ENCODE assay signal across 26 cellular contexts in the genomic region with DNA sequence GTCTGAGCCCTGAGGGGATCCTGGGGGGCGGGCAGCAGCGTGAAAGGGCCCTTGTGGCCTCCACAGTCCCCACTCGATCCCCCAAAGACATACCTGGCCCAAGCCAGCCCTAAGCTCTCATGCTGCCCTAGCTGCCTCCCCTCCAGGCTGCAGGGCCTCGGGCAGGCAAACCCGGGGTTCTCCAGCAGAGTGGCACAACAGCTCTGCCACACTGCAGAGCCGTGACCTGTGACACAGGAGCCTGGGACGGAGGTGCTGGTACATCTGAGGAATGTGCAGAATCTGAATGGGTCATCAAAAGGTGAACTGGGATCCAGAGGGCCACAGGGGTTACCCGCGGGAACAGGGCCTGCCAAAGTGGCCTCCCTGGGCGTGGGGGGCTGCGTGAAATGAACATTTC.
"Had no signal": no experiment of that assay in that cellular context is flagged by ENCODE, and none has a peak within 500 bp of the region (broad histone marks: within the 10 kb centered on the region; RNA-seq: fewer than 3 reads in every experiment).

No MANE protein-coding gene starts in this region.

- H3K36me3 ChIP-seq: adrenal gland, Peyer's patch had no signal

- H3K27me3 Mint-ChIP-seq: activated CD4-positive, alpha-beta T cell treated with anti-CD3 and anti-CD28 coated beads, Interleukin-2, amount 10 ng/mL, durations not matched to agents 24 days and 14 days; activated CD8-positive, alpha-beta memory T cell treated with anti-CD3 and anti-CD28 coated beads, Interleukin-2, amount 10 ng/mL, durations not matched to agents 7 days and 5 days; activated T-cell treated with anti-CD3 and anti-CD28 coated beads, Interleukin-2, amount 50 U/mL, for 24 hours had no signal

- H3K4me2 ChIP-seq: KMS-11 had no signal

- H3K9ac ChIP-seq: KMS-11 had no signal

- H3K4me1 ChIP-seq: adrenal gland, Peyer's patch had no signal

- H3K27ac ChIP-seq: adrenal gland, KMS-11, Peyer's patch, RWPE1 had no signal

- H3K36me3 Mint-ChIP-seq: activated CD8-positive, alpha-beta memory T cell treated with anti-CD3 and anti-CD28 coated beads, Interleukin-2, amount 10 ng/mL, durations not matched to agents 7 days and 5 days; activated naive CD4-positive, alpha-beta T cell treated with anti-CD3 and anti-CD28 coated beads, Interleukin-2, amount 10 ng/mL, durations not matched to agents 7 days and 5 days; activated naive CD8-positive, alpha-beta T cell treated with anti-CD3 and anti-CD28 coated beads, Interleukin-2, amount 10 ng/mL, durations not matched to agents 7 days and 5 days had no signal

- H3K9me3 ChIP-seq: adrenal gland, Peyer's patch had no signal

- ATAC-seq: activated CD8-positive, alpha-beta memory T cell treated with anti-CD3 and anti-CD28 coated beads, Interleukin-2, amount 10 ng/mL, durations not matched to agents 7 days and 5 days had no signal

- H3K4me1 Mint-ChIP-seq: activated CD4-positive, alpha-beta T cell treated with anti-CD3 and anti-CD28 coated beads, Interleukin-2, amount 10 ng/mL, durations not matched to agents 24 days and 14 days; activated CD8-positive, alpha-beta memory T cell treated with anti-CD3 and anti-CD28 coated beads, Interleukin-2, amount 10 ng/mL, durations not matched to agents 7 days and 5 days; activated naive CD4-positive, alpha-beta T cell treated with anti-CD3 and anti-CD28 coated beads, Interleukin-2, amount 10 ng/mL, durations not matched to agents 7 days and 5 days; activated naive CD8-positive, alpha-beta T cell treated with anti-CD3 and anti-CD28 coated beads, Interleukin-2, amount 10 ng/mL, durations not matched to agents 7 days and 5 days had no signal

- DNase-seq: activated B cell treated with CpG ODN at 0.5 μM for 24 hours; activated CD4-positive, alpha-beta T cell treated with anti-CD3 and anti-CD28 coated beads for 1 hour; activated CD4-positive, alpha-beta T cell treated with anti-CD3 and anti-CD28 coated beads, Interleukin-2, amount 10 ng/mL, durations not matched to agents 24 days and 14 days; activated CD4-positive, alpha-beta T cell treated with anti-CD3 and anti-CD28 coated beads, Interleukin-2, amount 50 U/mL, for 48 hours; activated CD8-positive, alpha-beta memory T cell treated with anti-CD3 and anti-CD28 coated beads, Interleukin-2, amount 10 ng/mL, durations not matched to agents 7 days and 5 days; activated gamma-delta T cell; activated naive CD4-positive, alpha-beta T cell treated with anti-CD3 and anti-CD28 coated beads, Interleukin-2, amount 10 ng/mL, durations not matched to agents 7 days and 5 days; activated naive CD8-positive, alpha-beta T cell treated with anti-CD3 and anti-CD28 coated beads, Interleukin-2, amount 10 ng/mL, durations not matched to agents 7 days and 5 days; activated T-cell treated with anti-CD3 and anti-CD28 coated beads, Interleukin-2, amount 50 U/mL, for 24 hours; adrenal gland; anterior cingulate cortex; central memory CD4-positive, alpha-beta T cell; MV-4-11; NCI-H1092 treated with DMSO at 0.1 percent for 48 hours; NCI-H1417 treated with DMSO at 0.1 percent for 48 hours; NCI-H187; NCI-H2081; NCI-H510A treated with DMSO at 0.1 percent for 48 hours; NCI-H69; NK-92 treated with Interleukin-12 subunit alpha and Interleukin-12 subunit beta, amount 100 ng/mL, for 24 hours; Peyer's patch; SHP77 treated with DMSO at 0.1 percent for 48 hours; T-helper 9 cell had no signal

- H3K4me3 ChIP-seq: adrenal gland, Peyer's patch had no signal

- H3K9me3 Mint-ChIP-seq: activated B cell treated with CpG ODN at 0.5 μM for 24 hours; activated CD4-positive, alpha-beta T cell treated with anti-CD3 and anti-CD28 coated beads, Interleukin-2, amount 10 ng/mL, durations not matched to agents 24 days and 14 days; activated naive CD4-positive, alpha-beta T cell treated with anti-CD3 and anti-CD28 coated beads, Interleukin-2, amount 10 ng/mL, durations not matched to agents 7 days and 5 days; activated naive CD8-positive, alpha-beta T cell treated with anti-CD3 and anti-CD28 coated beads, Interleukin-2, amount 10 ng/mL, durations not matched to agents 7 days and 5 days; activated T-cell treated with anti-CD3 and anti-CD28 coated beads, Interleukin-2, amount 50 U/mL, for 24 hours; T-helper 1 cell treated with Interleukin-12 subunit alpha and Interleukin-12 subunit beta and Interleukin-4 antibody, amounts not matched to agents 30 μg/mL and 1 μg/mL, for 36 hours had no signal

- H3K4me3 Mint-ChIP-seq: activated B cell treated with CpG ODN at 0.5 μM for 24 hours; activated CD4-positive, alpha-beta T cell treated with anti-CD3 and anti-CD28 coated beads, Interleukin-2, amount 10 ng/mL, durations not matched to agents 24 days and 14 days; activated CD8-positive, alpha-beta memory T cell treated with anti-CD3 and anti-CD28 coated beads, Interleukin-2, amount 10 ng/mL, durations not matched to agents 7 days and 5 days; activated naive CD4-positive, alpha-beta T cell treated with anti-CD3 and anti-CD28 coated beads, Interleukin-2, amount 10 ng/mL, durations not matched to agents 7 days and 5 days; activated naive CD8-positive, alpha-beta T cell treated with anti-CD3 and anti-CD28 coated beads, Interleukin-2, amount 10 ng/mL, durations not matched to agents 7 days and 5 days; activated T-cell treated with anti-CD3 and anti-CD28 coated beads, Interleukin-2, amount 50 U/mL, for 24 hours; T-helper 1 cell treated with Interleukin-12 subunit alpha and Interleukin-12 subunit beta and Interleukin-4 antibody, amounts not matched to agents 30 μg/mL and 1 μg/mL, for 36 hours had no signal

- H3K27me3 ChIP-seq: adrenal gland, Peyer's patch had no signal

- H3K27ac Mint-ChIP-seq: activated B cell treated with CpG ODN at 0.5 μM for 24 hours; activated CD4-positive, alpha-beta T cell treated with anti-CD3 and anti-CD28 coated beads, Interleukin-2, amount 10 ng/mL, durations not matched to agents 24 days and 14 days; activated CD8-positive, alpha-beta memory T cell treated with anti-CD3 and anti-CD28 coated beads, Interleukin-2, amount 10 ng/mL, durations not matched to agents 7 days and 5 days; activated naive CD4-positive, alpha-beta T cell treated with anti-CD3 and anti-CD28 coated beads, Interleukin-2, amount 10 ng/mL, durations not matched to agents 7 days and 5 days; activated naive CD8-positive, alpha-beta T cell treated with anti-CD3 and anti-CD28 coated beads, Interleukin-2, amount 10 ng/mL, durations not matched to agents 7 days and 5 days; activated T-cell treated with anti-CD3 and anti-CD28 coated beads, Interleukin-2, amount 50 U/mL, for 24 hours; T-helper 1 cell treated with Interleukin-12 subunit alpha and Interleukin-12 subunit beta and Interleukin-4 antibody, amounts not matched to agents 30 μg/mL and 1 μg/mL, for 36 hours had no signal
